Comparison of ENCODE assay signal across 8 cellular contexts in genomic region chr4:169810325-169811323, GRCh38. TPM values are rescaled to one million over a fixed set of nuclear protein-coding genes. Genes with fewer than 3 reads are reported as not detected.
A peak's percentile ranks its signal among the peaks of the same experiment; 100 is the strongest.
DNase-seq lines count a peak whose midpoint lies in the region; ATAC-seq and TF ChIP-seq lines count a peak whose summit lies in the region.

No MANE protein-coding gene starts in this region.

- no peaks in the 10 kb centered on the region for H3K27me3 Mint-ChIP-seq in Calu3 (ENCODE audit: unreplicated experiment)
- H3K27me3 Mint-ChIP-seq in activated naive CD8-positive, alpha-beta T cell treated with anti-CD3 and anti-CD28 coated beads, Interleukin-2, amount 50 U/mL, for 24 hours = peaks cover 5% of the 10 kb centered on the region

- intact Hi-C loops in Calu3 (cut with micrococcal nuclease; ENCODE audit: unreplicated experiment) (loop anchor here (1.0 to 10.0 kb wide), 5 partner anchors 84 to 238 kb away; partner anchors contain the start of gene MFAP3L), PC-9 (cut with micrococcal nuclease; ENCODE audit: unreplicated experiment) (loop anchor here (1.0 to 5.0 kb wide), 6 partner anchors 132 to 279 kb away; partner anchors contain the start of genes AADAT, MFAP3L and NEK1), dorsolateral prefrontal cortex (cut with DNase I) (loop anchor here (2.0 to 5.0 kb wide), 2 partner anchors 217 to 238 kb away; partner anchors contain the start of gene MFAP3L (in 2 of the 2))

- H3K27me3 ChIP-seq in PC-9 (ENCODE audit: insufficient read depth, low read depth) (no peaks in the 10 kb centered on the region), dorsolateral prefrontal cortex (no peaks in the 10 kb centered on the region), mesendoderm (ENCODE audit: insufficient read depth, low read length, poor library complexity) (no peaks in the 10 kb centered on the region)

- peaks cover 8% of the 10 kb centered on the region for H3K4me1 Mint-ChIP-seq in Calu3 (ENCODE audit: low read depth, unreplicated experiment)
- peaks cover 2% of the 10 kb centered on the region for H3K4me1 Mint-ChIP-seq in activated naive CD8-positive, alpha-beta T cell treated with anti-CD3 and anti-CD28 coated beads, Interleukin-2, amount 50 U/mL, for 24 hours

- no peaks in the 10 kb centered on the region for H3F3A ChIP-seq in PC-9 (ENCODE audit: insufficient read depth, low read depth)

- no peak overlapping the region for H4K8ac ChIP-seq in mesendoderm (ENCODE audit: low read depth, low read length)

- no peaks in the 10 kb centered on the region for H3K9me2 ChIP-seq in PC-9 (ENCODE audit: insufficient read depth)

- H3K27ac ChIP-seq in PC-9 (no peak overlapping the region), dorsolateral prefrontal cortex (peak overlapping the region in 6 of 59 donors; percentile 0 to 62 (median 46)), mesendoderm (ENCODE audit: low read depth, low read length) (no peak overlapping the region)

- peaks cover 5% of the 10 kb centered on the region for H3K36me3 Mint-ChIP-seq in Calu3 (ENCODE audit: insufficient read depth, unreplicated experiment)
- H3K36me3 Mint-ChIP-seq in activated naive CD8-positive, alpha-beta T cell treated with anti-CD3 and anti-CD28 coated beads, Interleukin-2, amount 50 U/mL, for 24 hours (ENCODE audit: low read depth) = no peaks in the 10 kb centered on the region

- no peak overlapping the region for H4K5ac ChIP-seq in mesendoderm (ENCODE audit: low read length)

- H3K23ac ChIP-seq in mesendoderm (ENCODE audit: low read length) = no peak overlapping the region

- TF ChIP-seq CTCF in Calu3 (IDR thresholded peaks at IDR 0.05; ENCODE audit: unreplicated experiment) (peak; percentile 38), LNCAP (IDR thresholded peaks at IDR 0.05) (peak; percentile 77), PC-9 (conservative IDR thresholded peaks at IDR 0.05) (peak; percentile 80), dorsolateral prefrontal cortex (IDR thresholded peaks at IDR 0.05 in 54 of 56, conservative IDR thresholded peaks at IDR 0.05 in 2 of 56; ENCODE audit: low read depth in 1 of 56, partially characterized antibody in 56 of 56) (peak; percentile 63 to 98 (median 93))

- POLR2A ChIA-PET in PC-9 (lab: Charles Lee; ENCODE audit: unreplicated experiment) = interaction anchor here (0.6 kb wide), 1 partner anchor 215 kb away, joined by 3 read pairs; no protein-coding TSS in a partner anchor

- no peaks in the 10 kb centered on the region for H3K4me1 ChIP-seq in PC-9 (replicated peaks; ENCODE audit: insufficient read depth)
- no peaks in the 10 kb centered on the region for H3K4me1 ChIP-seq in mesendoderm (ENCODE audit: control insufficient read depth, low read depth, low read length)

- no peak overlapping the region for H3K27ac Mint-ChIP-seq in Calu3 (ENCODE audit: unreplicated experiment)
- H3K27ac Mint-ChIP-seq in activated naive CD8-positive, alpha-beta T cell treated with anti-CD3 and anti-CD28 coated beads, Interleukin-2, amount 50 U/mL, for 24 hours = no peak overlapping the region

- H4K20me1 ChIP-seq in PC-9 (ENCODE audit: insufficient read depth) = no peaks in the 10 kb centered on the region

- 100% methylated on average over 1 of the region's 6 CpGs for WGBS in mesendoderm (ENCODE audit: extremely low coverage, insufficient coverage, low lambda C conversion rate)

- no peak overlapping the region for H3K4ac ChIP-seq in mesendoderm (ENCODE audit: low read depth, low read length)

- H3K4me3 ChIP-seq in PC-9 (no peak overlapping the region), dorsolateral prefrontal cortex (peak overlapping the region in 33 of 59 donors; percentile 2 to 49 (median 24)), mesendoderm (ENCODE audit: low read length) (no peak overlapping the region)

- H2BK120ac ChIP-seq in mesendoderm (ENCODE audit: low read depth, low read length) = no peak overlapping the region

- H2BK15ac ChIP-seq in mesendoderm (replicated peaks; ENCODE audit: low read depth) = no peak overlapping the region

- H3K9me3 Mint-ChIP-seq in Calu3 (ENCODE audit: low read depth, unreplicated experiment) = no peaks in the 10 kb centered on the region
- no peaks in the 10 kb centered on the region for H3K9me3 Mint-ChIP-seq in activated naive CD8-positive, alpha-beta T cell treated with anti-CD3 and anti-CD28 coated beads, Interleukin-2, amount 50 U/mL, for 24 hours

- H3K79me2 ChIP-seq in PC-9 (ENCODE audit: low read depth) = no peaks in the 10 kb centered on the region
- H3K79me2 ChIP-seq in mesendoderm (ENCODE audit: control insufficient read depth, insufficient read depth, low read length) = no peaks in the 10 kb centered on the region

- no peak overlapping the region for H3K56ac ChIP-seq in mesendoderm (ENCODE audit: low read length)

- H3K9me3 ChIP-seq in PC-9 (ENCODE audit: insufficient read depth, low read depth) = no peaks in the 10 kb centered on the region

- H2AK5ac ChIP-seq in mesendoderm (ENCODE audit: low read length) = no peak overlapping the region

- H3K18ac ChIP-seq in mesendoderm (ENCODE audit: low read length) = no peak overlapping the region

- H3K9ac ChIP-seq in mesendoderm (ENCODE audit: low read length) = no peak overlapping the region

- CTCF ChIA-PET in Calu3 (lab: Charles Lee) (interaction anchor here (0.5 to 1.6 kb wide), 7 partner anchors 11 to 254 kb away, joined by 3 to 13 read pairs (median 5); no protein-coding TSS in a partner anchor), PC-9 (lab: Charles Lee) (interaction anchor here (0.6 to 1.2 kb wide), 5 partner anchors 19 to 237 kb away, joined by 3 to 8 read pairs (median 4); partner anchors contain the start of genes MFAP3L and NEK1)

- no peak overlapping the region for H2AFZ ChIP-seq in PC-9

- H3K4me2 ChIP-seq in PC-9 (no peak overlapping the region), mesendoderm (ENCODE audit: low read length) (no peak overlapping the region)

- no peak overlapping the region for H3K4me3 Mint-ChIP-seq in Calu3 (ENCODE audit: low read depth, unreplicated experiment)
- H3K4me3 Mint-ChIP-seq in activated naive CD8-positive, alpha-beta T cell treated with anti-CD3 and anti-CD28 coated beads, Interleukin-2, amount 50 U/mL, for 24 hours = no peak overlapping the region

- no peaks in the 10 kb centered on the region for H3K79me1 ChIP-seq in mesendoderm (ENCODE audit: low read length)

- H3K36me3 ChIP-seq in PC-9 (ENCODE audit: low read depth) (no peaks in the 10 kb centered on the region), mesendoderm (ENCODE audit: control insufficient read depth, insufficient read depth, low read length) (no peaks in the 10 kb centered on the region)

- BruUV-seq in Calu3 (replicated peaks; lab: Mats Ljungman, UMichigan) (no TSS peak), PC-9 (replicated peaks; lab: Mats Ljungman, UMichigan) (no TSS peak)

- peak; percentile 47 for DNase-seq in Calu3
- peak; percentile 10 for DNase-seq in GM19238 (ENCODE audit: insufficient read length, low spot score)
- peak; percentile 25 to 56 for DNase-seq in PC-9
- DNase-seq in dorsolateral prefrontal cortex = peak in 2 of 10 donors; percentile 24 to 31
- DNase-seq in mesendoderm = peak; percentile 81
- DNase-seq in activated naive CD8-positive, alpha-beta T cell treated with anti-CD3 and anti-CD28 coated beads, Interleukin-2, amount 50 U/mL, for 24 hours = no peak

- no peak overlapping the region for H2BK5ac ChIP-seq in mesendoderm (ENCODE audit: low read length)

- no peak for ATAC-seq in activated naive CD8-positive, alpha-beta T cell treated with anti-CD3 and anti-CD28 coated beads, Interleukin-2, amount 50 U/mL, for 24 hours
- no peak for ATAC-seq in HG02610 (IDR thresholded peaks at IDR 0.05; ENCODE audit: unreplicated experiment)

RNA-seq across cellular contexts. Expression of gene HPF1, which starts 52.9 kb away (rescaled TPM):
- total RNA-seq in Calu3 (2022) = 8.8 and 11.2 TPM in 2 replicates
- total RNA-seq in PC-9 (2021) = 26.9 and 28.3 TPM in 2 replicates
- total RNA-seq in dorsolateral prefrontal cortex = 10 to 100 TPM; 12.5 to 45.8 (median 29.3) TPM
- 41.3 TPM for polyA plus RNA-seq in mesendoderm (2013, experiment 1 of 2)
- 42.1 TPM for polyA plus RNA-seq in mesendoderm (2013, experiment 2 of 2)

Comparison
In these comparisons a context has a peak if more than half of its experiments do, and no peak if none do; other contexts are left out.
1. CTCF ChIP-seq: peak in every context shown above with its lines; median percentile 93 in dorsolateral prefrontal cortex; 80 in PC-9; 77 in LNCAP; 38 in Calu3.
2. H3K4me3 ChIP-seq: peak in dorsolateral prefrontal cortex (33 of 59); none in PC-9 (single experiment) and mesendoderm (single experiment).